Comparison of ENCODE assay signal across 11 cellular contexts in genomic region chr22:30196867-30197336, GRCh38. TPM values are rescaled to one million over a fixed set of nuclear protein-coding genes. Genes with fewer than 3 reads are reported as not detected.
DNase-seq lines count a peak whose midpoint lies in the region; ATAC-seq lines count a peak whose summit lies in the region.
"Had no signal": no experiment of that assay in that cellular context is flagged by ENCODE, and none has a peak within 500 bp of the region (broad histone marks: within the 10 kb centered on the region; RNA-seq: fewer than 3 reads in every experiment).

No MANE protein-coding gene starts in this region.

- DNase-seq in T-helper 2 cell treated with Interferon-gamma antibody and Interleukin-4, amounts not matched to agents 5 μg/mL and 100 μg/mL, for 36 hours (ENCODE audit: low spot score): no peak
- no peak for DNase-seq in T-helper 2 cell
- no peak for DNase-seq in activated T-helper 2 cell treated with anti-CD3 and anti-CD28 coated beads, Interferon-gamma antibody, Interleukin-2, Interleukin-4, amounts not matched to agents 10 μg/mL and 5 μg/mL and 100 μg/mL, durations not matched to agents 14 hours and 24 hours and 36 hours (ENCODE audit: low spot score)
- no peak for DNase-seq in immature natural killer cell
- no peak for DNase-seq in NCI-H1105 (lab: John Stamatoyannopoulos, UW)

- no peaks in the 10 kb centered on the region for H3K36me3 ChIP-seq in stomach smooth muscle (ENCODE audit: control insufficient read depth in 2 of 2, insufficient read depth in 2 of 2, low read length in 2 of 2)
- H3K36me3 ChIP-seq: cardiac muscle cell had no signal

- peaks cover 24% of the 10 kb centered on the region for H3K36me3 Mint-ChIP-seq in T-helper 2 cell treated with Interferon-gamma antibody and Interleukin-4, amounts not matched to agents 5 μg/mL and 100 μg/mL, for 36 hours (ENCODE audit: low read depth)
- H3K36me3 Mint-ChIP-seq in activated T-helper 2 cell treated with anti-CD3 and anti-CD28 coated beads, Interferon-gamma antibody, Interleukin-2, Interleukin-4, amounts not matched to agents 10 μg/mL and 5 μg/mL and 100 μg/mL, durations not matched to agents 14 hours and 24 hours and 36 hours (ENCODE audit: low read depth): peaks cover 34% of the 10 kb centered on the region
- H3K36me3 Mint-ChIP-seq in immature natural killer cell: no peaks in the 10 kb centered on the region
- H3K36me3 Mint-ChIP-seq: naive thymus-derived CD8-positive, alpha-beta T cell had no signal

- H3K9me3 ChIP-seq in stomach smooth muscle (ENCODE audit: control insufficient read depth in 2 of 2, low read length in 2 of 2): no peaks in the 10 kb centered on the region

- H3K4me3 ChIP-seq in stomach smooth muscle (ENCODE audit: low read length in 2 of 2): no peak overlapping the region
- H3K4me3 ChIP-seq: cardiac muscle cell had no signal

- H3K27ac ChIP-seq in stomach smooth muscle (ENCODE audit: low read length): peak overlapping the region; percentile 55
- H3K27ac ChIP-seq: cardiac muscle cell had no signal

- intact Hi-C loops in activated T-helper 2 cell treated with anti-CD3 and anti-CD28 coated beads, Interferon-gamma antibody, Interleukin-2, Interleukin-4, amounts not matched to agents 10 μg/mL and 5 μg/mL and 100 μg/mL, durations not matched to agents 14 hours and 24 hours and 36 hours (cut with micrococcal nuclease): loop anchor here (2.0 to 5.0 kb wide), 2 partner anchors 18 to 40 kb away; no protein-coding TSS in a partner anchor

- peak overlapping the region; percentile 76 for H3K27ac Mint-ChIP-seq in T-helper 2 cell treated with Interferon-gamma antibody and Interleukin-4, amounts not matched to agents 5 μg/mL and 100 μg/mL, for 36 hours
- H3K27ac Mint-ChIP-seq in activated T-helper 2 cell treated with anti-CD3 and anti-CD28 coated beads, Interferon-gamma antibody, Interleukin-2, Interleukin-4, amounts not matched to agents 10 μg/mL and 5 μg/mL and 100 μg/mL, durations not matched to agents 14 hours and 24 hours and 36 hours: peak overlapping the region; percentile 92
- H3K27ac Mint-ChIP-seq in immature natural killer cell: peak overlapping the region; percentile 90 to 99 (median 96)

- peaks cover 15% of the 10 kb centered on the region for H3K4me1 ChIP-seq in stomach smooth muscle (ENCODE audit: control insufficient read depth, insufficient read depth, low read length)

- H3K4me1 Mint-ChIP-seq in T-helper 2 cell treated with Interferon-gamma antibody and Interleukin-4, amounts not matched to agents 5 μg/mL and 100 μg/mL, for 36 hours (ENCODE audit: low read depth): peaks cover 64% of the 10 kb centered on the region
- peaks cover 69% of the 10 kb centered on the region for H3K4me1 Mint-ChIP-seq in activated T-helper 2 cell treated with anti-CD3 and anti-CD28 coated beads, Interferon-gamma antibody, Interleukin-2, Interleukin-4, amounts not matched to agents 10 μg/mL and 5 μg/mL and 100 μg/mL, durations not matched to agents 14 hours and 24 hours and 36 hours (ENCODE audit: low read depth)
- peaks cover 46 to 61% of the 10 kb centered on the region in 2 donors for H3K4me1 Mint-ChIP-seq in immature natural killer cell

- peak overlapping the region; percentile 53 for H3K4me3 Mint-ChIP-seq in T-helper 2 cell treated with Interferon-gamma antibody and Interleukin-4, amounts not matched to agents 5 μg/mL and 100 μg/mL, for 36 hours
- peak overlapping the region; percentile 33 for H3K4me3 Mint-ChIP-seq in activated T-helper 2 cell treated with anti-CD3 and anti-CD28 coated beads, Interferon-gamma antibody, Interleukin-2, Interleukin-4, amounts not matched to agents 10 μg/mL and 5 μg/mL and 100 μg/mL, durations not matched to agents 14 hours and 24 hours and 36 hours (ENCODE audit: low read depth)
- H3K4me3 Mint-ChIP-seq in immature natural killer cell: peak overlapping the region; percentile 60 to 76 (median 66)

- no peak overlapping the region for H3K9ac ChIP-seq in stomach smooth muscle (ENCODE audit: low read length in 2 of 2)

- H3K27me3 ChIP-seq in stomach smooth muscle (ENCODE audit: control insufficient read depth in 1 of 2, insufficient read depth in 2 of 2, low read length in 2 of 2): no peaks in the 10 kb centered on the region
- H3K27me3 ChIP-seq: cardiac muscle cell had no signal

- no peaks in the 10 kb centered on the region for H3K27me3 Mint-ChIP-seq in T-helper 2 cell treated with Interferon-gamma antibody and Interleukin-4, amounts not matched to agents 5 μg/mL and 100 μg/mL, for 36 hours (ENCODE audit: low read depth)
- no peaks in the 10 kb centered on the region for H3K27me3 Mint-ChIP-seq in activated T-helper 2 cell treated with anti-CD3 and anti-CD28 coated beads, Interferon-gamma antibody, Interleukin-2, Interleukin-4, amounts not matched to agents 10 μg/mL and 5 μg/mL and 100 μg/mL, durations not matched to agents 14 hours and 24 hours and 36 hours (ENCODE audit: low read depth)
- peaks cover 2 to 8% (median 7%) of the 10 kb centered on the region in 3 donors for H3K27me3 Mint-ChIP-seq in immature natural killer cell (ENCODE audit: low read depth in 3 of 3)
- H3K27me3 Mint-ChIP-seq: naive thymus-derived CD8-positive, alpha-beta T cell had no signal

- no peak for ATAC-seq in HG02870 (IDR thresholded peaks at IDR 0.05; ENCODE audit: unreplicated experiment)
- no peak for ATAC-seq in GM21360 (IDR thresholded peaks at IDR 0.05; ENCODE audit: unreplicated experiment)

- H3K9me3 Mint-ChIP-seq in T-helper 2 cell treated with Interferon-gamma antibody and Interleukin-4, amounts not matched to agents 5 μg/mL and 100 μg/mL, for 36 hours: peaks cover 15% of the 10 kb centered on the region
- H3K9me3 Mint-ChIP-seq in activated T-helper 2 cell treated with anti-CD3 and anti-CD28 coated beads, Interferon-gamma antibody, Interleukin-2, Interleukin-4, amounts not matched to agents 10 μg/mL and 5 μg/mL and 100 μg/mL, durations not matched to agents 14 hours and 24 hours and 36 hours: peaks cover 15% of the 10 kb centered on the region
- no peaks in the 10 kb centered on the region for H3K9me3 Mint-ChIP-seq in immature natural killer cell
- H3K9me3 Mint-ChIP-seq: naive thymus-derived CD8-positive, alpha-beta T cell had no signal

RNA-seq across cellular contexts. Expression of gene LIF, which starts 49.7 kb away (rescaled TPM):
- 919 and 932 TPM in 2 replicates for total RNA-seq in activated T-helper 2 cell treated with anti-CD3 and anti-CD28 coated beads, Interferon-gamma antibody, Interleukin-2, Interleukin-4, amounts not matched to agents 10 μg/mL and 5 μg/mL and 100 μg/mL, durations not matched to agents 14 hours and 24 hours and 36 hours
- 1 to 10 TPM in 1 of 3 donors, under 1 TPM in 1, not detected in 1; 0.29 to 1.0 TPM for polyA plus RNA-seq in immature natural killer cell
- total RNA-seq: naive thymus-derived CD8-positive, alpha-beta T cell; temporal lobe had no signal
- polyA plus RNA-seq: naive thymus-derived CD8-positive, alpha-beta T cell had no signal
